In genomic region chr16:11871193-11871592, GRCh38 we compare ENCODE assay signal across 2 cellular contexts.
TF ChIP-seq lines count a peak whose summit lies in the region.

No MANE protein-coding gene starts in this region.

TF ChIP-seq in HEK293, 187 proteins besides CTCF, POLR2A, EP300 and RAD21 (continued from another document):
- TF ChIP-seq, protein P1, sequence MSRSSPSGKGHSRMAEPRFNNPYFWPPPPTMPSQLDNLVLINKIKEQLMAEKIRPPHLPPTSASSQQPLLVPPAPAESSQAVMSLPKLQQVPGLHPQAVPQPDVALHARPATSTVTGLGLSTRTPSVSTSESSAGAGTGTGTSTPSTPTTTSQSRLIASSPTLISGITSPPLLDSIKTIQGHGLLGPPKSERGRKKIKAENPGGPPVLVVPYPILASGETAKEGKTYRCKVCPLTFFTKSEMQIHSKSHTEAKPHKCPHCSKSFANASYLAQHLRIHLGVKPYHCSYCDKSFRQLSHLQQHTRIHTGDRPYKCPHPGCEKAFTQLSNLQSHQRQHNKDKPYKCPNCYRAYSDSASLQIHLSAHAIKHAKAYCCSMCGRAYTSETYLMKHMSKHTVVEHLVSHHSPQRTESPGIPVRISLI (tag by site-specific recombination; IDR thresholded peaks at IDR 0.05) = no peak
- TF ChIP-seq ZNF747 (tag by site-specific recombination; IDR thresholded peaks at IDR 0.05) (no peak), ZBTB8A (tag by site-specific recombination; IDR thresholded peaks at IDR 0.05) (no peak), ZNF202 (tag by site-specific recombination; IDR thresholded peaks at IDR 0.05; ENCODE audit: borderline replicate concordance) (no peak), ZNF341 (tag by site-specific recombination; IDR thresholded peaks at IDR 0.05; ENCODE audit: low read depth) (no peak), ZBTB6 (tag by site-specific recombination; IDR thresholded peaks at IDR 0.05) (peak; percentile 87; the same call in 1 of the 2 replicates), TRIM28 (IDR thresholded peaks at IDR 0.05; ENCODE audit: borderline replicate concordance, low read length) (peak; percentile 46; the same call in 1 of the 2 replicates), ZNF394 (tag by site-specific recombination; IDR thresholded peaks at IDR 0.05; ENCODE audit: borderline replicate concordance) (peak; percentile 58; the same call in 1 of the 2 replicates), KLF9 (tag by site-specific recombination; IDR thresholded peaks at IDR 0.05; ENCODE audit: low read depth) (no peak), ZNF169 (tag by site-specific recombination; IDR thresholded peaks at IDR 0.05) (no peak)

TF ChIP-seq in WTC11, 78 proteins besides CTCF, POLR2A, EP300 and RAD21 (continued from another document):
- TF ChIP-seq, protein P2, sequence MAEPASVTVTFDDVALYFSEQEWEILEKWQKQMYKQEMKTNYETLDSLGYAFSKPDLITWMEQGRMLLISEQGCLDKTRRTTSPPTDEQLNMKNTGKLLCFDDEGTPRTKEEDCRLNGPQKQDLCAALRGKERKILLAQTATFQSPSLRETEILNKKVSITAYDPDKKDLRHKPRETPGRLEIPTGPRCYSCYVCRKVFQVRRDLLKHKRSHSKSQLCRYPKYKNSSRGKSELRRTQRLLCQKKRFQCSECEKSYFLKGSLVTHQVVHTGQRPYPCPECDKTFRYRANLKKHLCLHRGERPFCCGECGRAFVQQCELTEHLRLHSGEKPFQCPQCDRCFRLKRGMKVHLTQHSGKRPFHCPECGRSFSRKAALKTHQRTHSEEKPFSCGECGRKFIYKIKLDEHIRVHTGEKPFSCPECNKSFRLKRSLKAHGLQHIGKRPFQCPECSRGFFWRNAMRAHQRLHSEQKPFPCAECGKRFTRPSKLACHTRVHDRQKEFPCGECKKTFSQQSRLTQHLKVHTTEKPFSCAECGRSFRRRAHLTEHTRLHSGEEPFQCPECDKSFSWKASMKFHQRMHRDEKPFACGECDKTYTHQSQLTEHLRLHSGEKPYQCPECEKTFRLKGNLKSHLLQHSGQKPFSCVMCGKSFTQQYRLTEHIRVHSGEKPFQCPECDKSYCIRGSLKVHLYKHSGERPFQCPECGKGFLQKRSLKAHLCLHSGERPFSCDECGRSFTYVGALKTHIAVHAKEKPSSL (CRISPR knock-in tag; conservative IDR thresholded peaks at IDR 0.05) = no peak
